Comparison of ENCODE assay signal across 1 cellular context in the genomic region with DNA sequence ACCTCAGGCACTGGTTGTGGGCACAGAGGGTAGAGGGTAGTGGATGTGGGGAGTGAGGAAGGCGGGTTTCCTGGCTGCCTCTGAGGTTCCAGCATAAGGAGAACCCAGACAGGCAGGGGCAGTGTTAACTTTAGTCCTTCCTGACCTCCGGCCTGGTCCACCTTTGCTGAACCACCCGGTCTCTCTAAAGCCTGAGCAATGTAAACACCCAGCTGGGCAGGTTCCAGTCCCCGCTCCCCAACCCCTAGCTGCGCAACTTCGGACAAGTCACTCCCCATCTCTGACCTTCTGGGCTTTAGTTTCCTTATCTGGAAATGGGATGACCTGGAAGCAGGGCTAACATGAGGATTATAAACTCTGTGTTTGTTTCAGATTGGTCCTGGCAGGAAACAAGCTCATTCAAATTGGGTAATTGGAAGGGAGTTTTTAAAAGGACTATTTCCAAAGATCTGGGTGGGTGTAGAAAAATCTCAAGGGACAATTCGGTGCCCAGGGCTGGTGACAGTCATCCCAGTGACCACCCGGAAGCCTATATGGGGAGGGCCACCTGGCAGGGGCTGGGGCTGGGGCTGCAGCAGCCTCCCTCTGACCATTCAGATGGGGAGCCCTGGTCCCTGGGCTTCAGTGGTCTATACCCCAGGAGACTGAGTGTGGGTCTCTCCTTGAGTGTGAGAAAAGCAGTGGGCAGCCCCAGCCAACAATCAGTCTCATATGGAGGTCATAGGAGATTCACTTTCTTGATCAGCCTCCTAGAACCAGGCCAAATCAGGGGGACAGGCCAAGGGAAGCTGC.
TF ChIP-seq lines count a peak whose summit lies in the region.

No MANE protein-coding gene starts in this region.

TF ChIP-seq in HepG2, 621 proteins besides CTCF, POLR2A, EP300 and RAD21 (continued from another document and continues in another):
- TF ChIP-seq, protein P1, sequence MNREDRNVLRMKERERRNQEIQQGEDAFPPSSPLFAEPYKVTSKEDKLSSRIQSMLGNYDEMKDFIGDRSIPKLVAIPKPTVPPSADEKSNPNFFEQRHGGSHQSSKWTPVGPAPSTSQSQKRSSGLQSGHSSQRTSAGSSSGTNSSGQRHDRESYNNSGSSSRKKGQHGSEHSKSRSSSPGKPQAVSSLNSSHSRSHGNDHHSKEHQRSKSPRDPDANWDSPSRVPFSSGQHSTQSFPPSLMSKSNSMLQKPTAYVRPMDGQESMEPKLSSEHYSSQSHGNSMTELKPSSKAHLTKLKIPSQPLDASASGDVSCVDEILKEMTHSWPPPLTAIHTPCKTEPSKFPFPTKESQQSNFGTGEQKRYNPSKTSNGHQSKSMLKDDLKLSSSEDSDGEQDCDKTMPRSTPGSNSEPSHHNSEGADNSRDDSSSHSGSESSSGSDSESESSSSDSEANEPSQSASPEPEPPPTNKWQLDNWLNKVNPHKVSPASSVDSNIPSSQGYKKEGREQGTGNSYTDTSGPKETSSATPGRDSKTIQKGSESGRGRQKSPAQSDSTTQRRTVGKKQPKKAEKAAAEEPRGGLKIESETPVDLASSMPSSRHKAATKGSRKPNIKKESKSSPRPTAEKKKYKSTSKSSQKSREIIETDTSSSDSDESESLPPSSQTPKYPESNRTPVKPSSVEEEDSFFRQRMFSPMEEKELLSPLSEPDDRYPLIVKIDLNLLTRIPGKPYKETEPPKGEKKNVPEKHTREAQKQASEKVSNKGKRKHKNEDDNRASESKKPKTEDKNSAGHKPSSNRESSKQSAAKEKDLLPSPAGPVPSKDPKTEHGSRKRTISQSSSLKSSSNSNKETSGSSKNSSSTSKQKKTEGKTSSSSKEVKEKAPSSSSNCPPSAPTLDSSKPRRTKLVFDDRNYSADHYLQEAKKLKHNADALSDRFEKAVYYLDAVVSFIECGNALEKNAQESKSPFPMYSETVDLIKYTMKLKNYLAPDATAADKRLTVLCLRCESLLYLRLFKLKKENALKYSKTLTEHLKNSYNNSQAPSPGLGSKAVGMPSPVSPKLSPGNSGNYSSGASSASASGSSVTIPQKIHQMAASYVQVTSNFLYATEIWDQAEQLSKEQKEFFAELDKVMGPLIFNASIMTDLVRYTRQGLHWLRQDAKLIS (CRISPR knock-in tag; IDR thresholded peaks at IDR 0.05), result no peak
- TF ChIP-seq LCORL (IDR thresholded peaks at IDR 0.05), result no peak
- TF ChIP-seq LCORL (CRISPR knock-in tag; IDR thresholded peaks at IDR 0.05), result peak; percentile 40; the same call in 1 of the 2 replicates
- no peak for TF ChIP-seq TAF15 (IDR thresholded peaks at IDR 0.05; ENCODE audit: low read depth, low read length, poor library complexity, severe bottlenecking)
- no peak for TF ChIP-seq ZNF232 (CRISPR knock-in tag; IDR thresholded peaks at IDR 0.05; ENCODE audit: borderline replicate concordance)
- peak; percentile 63 for TF ChIP-seq HDAC2 (CRISPR knock-in tag; IDR thresholded peaks at IDR 0.05)
- TF ChIP-seq, protein P2, sequence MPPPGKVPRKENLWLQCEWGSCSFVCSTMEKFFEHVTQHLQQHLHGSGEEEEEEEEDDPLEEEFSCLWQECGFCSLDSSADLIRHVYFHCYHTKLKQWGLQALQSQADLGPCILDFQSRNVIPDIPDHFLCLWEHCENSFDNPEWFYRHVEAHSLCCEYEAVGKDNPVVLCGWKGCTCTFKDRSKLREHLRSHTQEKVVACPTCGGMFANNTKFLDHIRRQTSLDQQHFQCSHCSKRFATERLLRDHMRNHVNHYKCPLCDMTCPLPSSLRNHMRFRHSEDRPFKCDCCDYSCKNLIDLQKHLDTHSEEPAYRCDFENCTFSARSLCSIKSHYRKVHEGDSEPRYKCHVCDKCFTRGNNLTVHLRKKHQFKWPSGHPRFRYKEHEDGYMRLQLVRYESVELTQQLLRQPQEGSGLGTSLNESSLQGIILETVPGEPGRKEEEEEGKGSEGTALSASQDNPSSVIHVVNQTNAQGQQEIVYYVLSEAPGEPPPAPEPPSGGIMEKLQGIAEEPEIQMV (CRISPR knock-in tag; IDR thresholded peaks at IDR 0.05; ENCODE audit: low read depth), result no peak
- TF ChIP-seq ZNF337 (CRISPR knock-in tag; IDR thresholded peaks at IDR 0.05; ENCODE audit: borderline replicate concordance, low read depth), result no peak
- no peak for TF ChIP-seq SMARCE1 (IDR thresholded peaks at IDR 0.05; ENCODE audit: borderline replicate concordance)
- TF ChIP-seq THAP11 (CRISPR knock-in tag; IDR thresholded peaks at IDR 0.05), result no peak
- TF ChIP-seq, protein P3, sequence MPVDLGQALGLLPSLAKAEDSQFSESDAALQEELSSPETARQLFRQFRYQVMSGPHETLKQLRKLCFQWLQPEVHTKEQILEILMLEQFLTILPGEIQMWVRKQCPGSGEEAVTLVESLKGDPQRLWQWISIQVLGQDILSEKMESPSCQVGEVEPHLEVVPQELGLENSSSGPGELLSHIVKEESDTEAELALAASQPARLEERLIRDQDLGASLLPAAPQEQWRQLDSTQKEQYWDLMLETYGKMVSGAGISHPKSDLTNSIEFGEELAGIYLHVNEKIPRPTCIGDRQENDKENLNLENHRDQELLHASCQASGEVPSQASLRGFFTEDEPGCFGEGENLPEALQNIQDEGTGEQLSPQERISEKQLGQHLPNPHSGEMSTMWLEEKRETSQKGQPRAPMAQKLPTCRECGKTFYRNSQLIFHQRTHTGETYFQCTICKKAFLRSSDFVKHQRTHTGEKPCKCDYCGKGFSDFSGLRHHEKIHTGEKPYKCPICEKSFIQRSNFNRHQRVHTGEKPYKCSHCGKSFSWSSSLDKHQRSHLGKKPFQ (CRISPR knock-in tag; IDR thresholded peaks at IDR 0.05; ENCODE audit: insufficient replicate concordance), result no peak
- no peak for TF ChIP-seq SP2 (CRISPR knock-in tag; IDR thresholded peaks at IDR 0.05)
- no peak for TF ChIP-seq MZF1 (CRISPR knock-in tag; IDR thresholded peaks at IDR 0.05; ENCODE audit: borderline replicate concordance)
- TF ChIP-seq ZNF558 (CRISPR knock-in tag; IDR thresholded peaks at IDR 0.05; ENCODE audit: borderline replicate concordance), result no peak
- TF ChIP-seq EED (CRISPR knock-in tag; IDR thresholded peaks at IDR 0.05), result no peak
- TF ChIP-seq, protein P4, sequence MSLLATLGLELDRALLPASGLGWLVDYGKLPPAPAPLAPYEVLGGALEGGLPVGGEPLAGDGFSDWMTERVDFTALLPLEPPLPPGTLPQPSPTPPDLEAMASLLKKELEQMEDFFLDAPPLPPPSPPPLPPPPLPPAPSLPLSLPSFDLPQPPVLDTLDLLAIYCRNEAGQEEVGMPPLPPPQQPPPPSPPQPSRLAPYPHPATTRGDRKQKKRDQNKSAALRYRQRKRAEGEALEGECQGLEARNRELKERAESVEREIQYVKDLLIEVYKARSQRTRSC (CRISPR knock-in tag; IDR thresholded peaks at IDR 0.05; ENCODE audit: low read depth), result no peak
- TF ChIP-seq TCF7 (IDR thresholded peaks at IDR 0.05; ENCODE audit: low read depth), result no peak
- TF ChIP-seq ARID2 (CRISPR knock-in tag; IDR thresholded peaks at IDR 0.05; ENCODE audit: borderline replicate concordance), result no peak
- TF ChIP-seq PCBP1 (IDR thresholded peaks at IDR 0.05; ENCODE audit: borderline replicate concordance, low read depth, low read length), result no peak
- TF ChIP-seq, protein P5, sequence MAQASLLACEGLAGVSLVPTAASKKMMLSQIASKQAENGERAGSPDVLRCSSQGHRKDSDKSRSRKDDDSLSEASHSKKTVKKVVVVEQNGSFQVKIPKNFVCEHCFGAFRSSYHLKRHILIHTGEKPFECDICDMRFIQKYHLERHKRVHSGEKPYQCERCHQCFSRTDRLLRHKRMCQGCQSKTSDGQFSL (CRISPR knock-in tag; IDR thresholded peaks at IDR 0.05), result no peak
- no peak for TF ChIP-seq ZNF781 (CRISPR knock-in tag; IDR thresholded peaks at IDR 0.05; ENCODE audit: borderline replicate concordance, not compliant biosample characterization)
- TF ChIP-seq, protein P6, sequence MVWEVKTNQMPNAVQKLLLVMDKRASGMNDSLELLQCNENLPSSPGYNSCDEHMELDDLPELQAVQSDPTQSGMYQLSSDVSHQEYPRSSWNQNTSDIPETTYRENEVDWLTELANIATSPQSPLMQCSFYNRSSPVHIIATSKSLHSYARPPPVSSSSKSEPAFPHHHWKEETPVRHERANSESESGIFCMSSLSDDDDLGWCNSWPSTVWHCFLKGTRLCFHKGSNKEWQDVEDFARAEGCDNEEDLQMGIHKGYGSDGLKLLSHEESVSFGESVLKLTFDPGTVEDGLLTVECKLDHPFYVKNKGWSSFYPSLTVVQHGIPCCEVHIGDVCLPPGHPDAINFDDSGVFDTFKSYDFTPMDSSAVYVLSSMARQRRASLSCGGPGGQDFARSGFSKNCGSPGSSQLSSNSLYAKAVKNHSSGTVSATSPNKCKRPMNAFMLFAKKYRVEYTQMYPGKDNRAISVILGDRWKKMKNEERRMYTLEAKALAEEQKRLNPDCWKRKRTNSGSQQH (CRISPR knock-in tag; IDR thresholded peaks at IDR 0.05; ENCODE audit: low read depth), result no peak
- TF ChIP-seq, protein P7, sequence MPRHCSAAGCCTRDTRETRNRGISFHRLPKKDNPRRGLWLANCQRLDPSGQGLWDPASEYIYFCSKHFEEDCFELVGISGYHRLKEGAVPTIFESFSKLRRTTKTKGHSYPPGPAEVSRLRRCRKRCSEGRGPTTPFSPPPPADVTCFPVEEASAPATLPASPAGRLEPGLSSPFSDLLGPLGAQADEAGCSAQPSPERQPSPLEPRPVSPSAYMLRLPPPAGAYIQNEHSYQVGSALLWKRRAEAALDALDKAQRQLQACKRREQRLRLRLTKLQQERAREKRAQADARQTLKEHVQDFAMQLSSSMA (CRISPR knock-in tag; IDR thresholded peaks at IDR 0.05), result no peak
- TF ChIP-seq PITX1 (CRISPR knock-in tag; IDR thresholded peaks at IDR 0.05), result peak; percentile 73; the same call in 1 of the 2 replicates
- TF ChIP-seq, protein P8, sequence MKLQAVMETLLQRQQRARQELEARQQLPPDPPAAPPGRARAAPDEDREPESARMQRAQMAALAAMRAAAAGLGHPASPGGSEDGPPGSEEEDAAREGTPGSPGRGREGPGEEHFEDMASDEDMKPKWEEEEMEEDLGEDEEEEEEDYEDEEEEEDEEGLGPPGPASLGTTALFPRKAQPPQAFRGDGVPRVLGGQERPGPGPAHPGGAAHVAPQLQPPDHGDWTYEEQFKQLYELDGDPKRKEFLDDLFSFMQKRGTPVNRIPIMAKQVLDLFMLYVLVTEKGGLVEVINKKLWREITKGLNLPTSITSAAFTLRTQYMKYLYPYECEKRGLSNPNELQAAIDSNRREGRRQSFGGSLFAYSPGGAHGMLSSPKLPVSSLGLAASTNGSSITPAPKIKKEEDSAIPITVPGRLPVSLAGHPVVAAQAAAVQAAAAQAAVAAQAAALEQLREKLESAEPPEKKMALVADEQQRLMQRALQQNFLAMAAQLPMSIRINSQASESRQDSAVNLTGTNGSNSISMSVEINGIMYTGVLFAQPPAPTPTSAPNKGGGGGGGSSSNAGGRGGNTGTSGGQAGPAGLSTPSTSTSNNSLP (IDR thresholded peaks at IDR 0.05; ENCODE audit: low read depth, low read length), result no peak
- no peak for TF ChIP-seq KAT2B (IDR thresholded peaks at IDR 0.05; ENCODE audit: borderline replicate concordance, low read depth, low read length)
- TF ChIP-seq ZNF652 (CRISPR knock-in tag; IDR thresholded peaks at IDR 0.05; ENCODE audit: borderline replicate concordance, low read depth), result peak; percentile 75
- no peak for TF ChIP-seq SATB2 (CRISPR knock-in tag; IDR thresholded peaks at IDR 0.05)
- peak; percentile 74; the same call in 1 of the 2 replicates for TF ChIP-seq ZMYM2 (CRISPR knock-in tag; IDR thresholded peaks at IDR 0.05)
- no peak for TF ChIP-seq ZNF33A (CRISPR knock-in tag; IDR thresholded peaks at IDR 0.05; ENCODE audit: borderline replicate concordance)
- TF ChIP-seq, protein P9, sequence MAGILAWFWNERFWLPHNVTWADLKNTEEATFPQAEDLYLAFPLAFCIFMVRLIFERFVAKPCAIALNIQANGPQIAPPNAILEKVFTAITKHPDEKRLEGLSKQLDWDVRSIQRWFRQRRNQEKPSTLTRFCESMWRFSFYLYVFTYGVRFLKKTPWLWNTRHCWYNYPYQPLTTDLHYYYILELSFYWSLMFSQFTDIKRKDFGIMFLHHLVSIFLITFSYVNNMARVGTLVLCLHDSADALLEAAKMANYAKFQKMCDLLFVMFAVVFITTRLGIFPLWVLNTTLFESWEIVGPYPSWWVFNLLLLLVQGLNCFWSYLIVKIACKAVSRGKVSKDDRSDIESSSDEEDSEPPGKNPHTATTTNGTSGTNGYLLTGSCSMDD (CRISPR knock-in tag; IDR thresholded peaks at IDR 0.05), result no peak
- no peak; the same call in 1 of the 2 replicates for TF ChIP-seq NR2F6 (IDR thresholded peaks at IDR 0.05)
- peak; percentile 73 for TF ChIP-seq NR2F6 (CRISPR knock-in tag; IDR thresholded peaks at IDR 0.05)
- TF ChIP-seq, protein P10, sequence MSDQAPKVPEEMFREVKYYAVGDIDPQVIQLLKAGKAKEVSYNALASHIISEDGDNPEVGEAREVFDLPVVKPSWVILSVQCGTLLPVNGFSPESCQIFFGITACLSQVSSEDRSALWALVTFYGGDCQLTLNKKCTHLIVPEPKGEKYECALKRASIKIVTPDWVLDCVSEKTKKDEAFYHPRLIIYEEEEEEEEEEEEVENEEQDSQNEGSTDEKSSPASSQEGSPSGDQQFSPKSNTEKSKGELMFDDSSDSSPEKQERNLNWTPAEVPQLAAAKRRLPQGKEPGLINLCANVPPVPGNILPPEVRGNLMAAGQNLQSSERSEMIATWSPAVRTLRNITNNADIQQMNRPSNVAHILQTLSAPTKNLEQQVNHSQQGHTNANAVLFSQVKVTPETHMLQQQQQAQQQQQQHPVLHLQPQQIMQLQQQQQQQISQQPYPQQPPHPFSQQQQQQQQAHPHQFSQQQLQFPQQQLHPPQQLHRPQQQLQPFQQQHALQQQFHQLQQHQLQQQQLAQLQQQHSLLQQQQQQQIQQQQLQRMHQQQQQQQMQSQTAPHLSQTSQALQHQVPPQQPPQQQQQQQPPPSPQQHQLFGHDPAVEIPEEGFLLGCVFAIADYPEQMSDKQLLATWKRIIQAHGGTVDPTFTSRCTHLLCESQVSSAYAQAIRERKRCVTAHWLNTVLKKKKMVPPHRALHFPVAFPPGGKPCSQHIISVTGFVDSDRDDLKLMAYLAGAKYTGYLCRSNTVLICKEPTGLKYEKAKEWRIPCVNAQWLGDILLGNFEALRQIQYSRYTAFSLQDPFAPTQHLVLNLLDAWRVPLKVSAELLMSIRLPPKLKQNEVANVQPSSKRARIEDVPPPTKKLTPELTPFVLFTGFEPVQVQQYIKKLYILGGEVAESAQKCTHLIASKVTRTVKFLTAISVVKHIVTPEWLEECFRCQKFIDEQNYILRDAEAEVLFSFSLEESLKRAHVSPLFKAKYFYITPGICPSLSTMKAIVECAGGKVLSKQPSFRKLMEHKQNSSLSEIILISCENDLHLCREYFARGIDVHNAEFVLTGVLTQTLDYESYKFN (CRISPR knock-in tag; conservative IDR thresholded peaks at IDR 0.05), result peak; percentile 85
- no peak for TF ChIP-seq GTF3A (CRISPR knock-in tag; conservative IDR thresholded peaks at IDR 0.05)
- TF ChIP-seq KLF9 (CRISPR knock-in tag; IDR thresholded peaks at IDR 0.05; ENCODE audit: low read depth), result no peak
- TF ChIP-seq SMARCC2 (IDR thresholded peaks at IDR 0.05), result no peak
- TF ChIP-seq ZBTB7A (CRISPR knock-in tag; IDR thresholded peaks at IDR 0.05), result no peak
